17 cellular contexts compared by ENCODE assay signal in the genomic region with DNA sequence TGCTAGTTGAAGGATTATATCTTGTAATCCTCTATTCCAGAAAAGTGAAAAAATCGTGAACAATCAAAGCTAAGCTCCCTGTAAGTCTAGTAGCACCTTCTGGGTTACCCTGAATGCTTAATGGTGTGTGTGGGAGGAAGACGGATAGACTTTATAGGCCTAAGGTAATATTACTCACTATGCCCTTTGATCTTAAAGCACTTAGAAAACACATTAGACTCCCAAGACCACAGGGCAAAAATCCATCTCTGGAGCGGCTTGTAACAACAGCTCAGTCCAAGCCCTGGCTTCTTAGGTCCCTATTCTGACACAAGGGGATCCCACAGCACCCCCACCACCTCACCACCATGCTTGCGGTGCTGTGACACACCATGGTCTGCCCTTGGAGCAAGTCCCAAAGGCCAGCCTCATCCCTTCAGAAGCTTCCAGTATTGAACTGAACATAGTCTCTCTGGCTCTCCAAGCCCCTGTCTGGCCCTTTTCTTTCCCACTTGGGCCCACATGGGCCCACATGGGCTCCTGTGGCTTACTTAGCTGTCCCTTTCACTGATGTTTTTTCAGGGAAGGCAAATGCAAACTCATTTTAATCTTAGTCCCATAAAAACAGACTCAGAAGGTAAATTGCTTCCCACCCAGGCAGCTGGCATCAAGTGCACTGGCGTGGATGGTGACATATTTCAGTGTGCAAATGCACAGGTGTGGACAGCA. TPM values are rescaled to one million over a fixed set of nuclear protein-coding genes. Genes with fewer than 3 reads are reported as not detected.
A peak's percentile ranks its signal among the peaks of the same experiment; 100 is the strongest.
DNase-seq lines count a peak whose midpoint lies in the region; TF ChIP-seq lines count a peak whose summit lies in the region.
"Had no signal": no experiment of that assay in that cellular context is flagged by ENCODE, and none has a peak within 500 bp of the region (broad histone marks: within the 10 kb centered on the region; RNA-seq: fewer than 3 reads in every experiment).

No MANE protein-coding gene starts in this region.

- H3K9me3 ChIP-seq in GM23248 (ENCODE audit: low read depth) (no peaks in the 10 kb centered on the region), duodenal mucosa (ENCODE audit: control insufficient read depth in 1 of 2, low read length in 2 of 2) (no peaks in the 10 kb centered on the region)
- H3K9me3 ChIP-seq: adrenal gland, uterus had no signal

- no peaks in the 10 kb centered on the region for H3K9me2 ChIP-seq in GM23248 (ENCODE audit: insufficient read depth)

- H3K27me3 ChIP-seq in GM23248 (replicated peaks; ENCODE audit: insufficient read depth) (no peaks in the 10 kb centered on the region), duodenal mucosa (ENCODE audit: control insufficient read depth in 1 of 2, insufficient read depth in 2 of 2, low read length in 2 of 2) (no peaks in the 10 kb centered on the region)
- H3K27me3 ChIP-seq: adrenal gland, uterus had no signal

- peaks cover 10% of the 10 kb centered on the region for H3K9me3 Mint-ChIP-seq in nephron progenitor cell
- H3K9me3 Mint-ChIP-seq in activated T-helper 1 cell treated with anti-CD3 and anti-CD28 coated beads, Interleukin-12 subunit alpha, Interleukin-12 subunit beta, Interleukin-2, Interleukin-4 antibody, amounts not matched to agents 30 ng/mL and 10 ng/mL and 1 ng/mL, durations not matched to agents 14 hours and 24 hours and 36 hours, result no peaks in the 10 kb centered on the region
- H3K9me3 Mint-ChIP-seq: activated T-cell treated with anti-CD3 and anti-CD28 coated beads, Interleukin-2, amount 50 U/mL, for 4 hours had no signal

- in situ Hi-C loops in GM23248 (cut with MboI), result no loop called here

- no peak overlapping the region for H3K4me2 ChIP-seq in GM23248 (ENCODE audit: unreplicated experiment)

- no peaks in the 10 kb centered on the region for H3F3A ChIP-seq in GM23248 (ENCODE audit: insufficient read depth)

- intact Hi-C loops in activated T-helper 1 cell treated with anti-CD3 and anti-CD28 coated beads, Interleukin-12 subunit alpha, Interleukin-12 subunit beta, Interleukin-2, Interleukin-4 antibody, amounts not matched to agents 30 ng/mL and 10 ng/mL and 1 ng/mL, durations not matched to agents 14 hours and 24 hours and 36 hours (cut with micrococcal nuclease), result no loop called here

- H3K4me3 ChIP-seq in GM23248 (no peak overlapping the region), duodenal mucosa (ENCODE audit: low read depth in 1 of 2, low read length in 2 of 2) (peak overlapping the region in 1 of 2 donors; percentile 41)
- H3K4me3 ChIP-seq: adrenal gland, uterus had no signal

- peak; percentile 20 for DNase-seq in GM23248
- DNase-seq in NCI-H69 (lab: John Stamatoyannopoulos, UW), result peak; percentile 53
- DNase-seq in nephron progenitor cell, result no peak
- DNase-seq in NCI-H1436 treated with DMSO at 0.1 percent for 48 hours (lab: John Stamatoyannopoulos, UW), result no peak
- no peak for DNase-seq in NCI-H146 (lab: John Stamatoyannopoulos, UW)
- DNase-seq in activated T-helper 1 cell treated with anti-CD3 and anti-CD28 coated beads, Interleukin-12 subunit alpha, Interleukin-12 subunit beta, Interleukin-2, Interleukin-4 antibody, amounts not matched to agents 30 ng/mL and 10 ng/mL and 1 ng/mL, durations not matched to agents 14 hours and 24 hours and 36 hours (ENCODE audit: low spot score), result no peak
- DNase-seq in stimulated activated CD4-positive, alpha-beta T cell treated with anti-CD3 and anti-CD28 coated beads, Interleukin-1b, Interleukin-23, amount 100 ng/mL, for 48 hours, result no peak
- DNase-seq: activated T-cell treated with anti-CD3 and anti-CD28 coated beads, Interleukin-2, amount 50 U/mL, for 4 hours; adrenal gland; cortex of kidney; NCI-H2107; stimulated activated CD4-positive, alpha-beta T cell treated with anti-CD3 and anti-CD28 coated beads, Interleukin-2, amount 100 ng/mL, for 24 hours; uterus had no signal

- peaks cover 5% of the 10 kb centered on the region for H3K36me3 Mint-ChIP-seq in nephron progenitor cell (ENCODE audit: low read depth)
- no peaks in the 10 kb centered on the region for H3K36me3 Mint-ChIP-seq in activated T-helper 1 cell treated with anti-CD3 and anti-CD28 coated beads, Interleukin-12 subunit alpha, Interleukin-12 subunit beta, Interleukin-2, Interleukin-4 antibody, amounts not matched to agents 30 ng/mL and 10 ng/mL and 1 ng/mL, durations not matched to agents 14 hours and 24 hours and 36 hours (ENCODE audit: low read depth)

- 68 to 69% methylated on average over 5 of the region's 5 CpGs for WGBS in GM23248 (ENCODE audit: low coverage in 1 of 2, low lambda C conversion rate in 2 of 2, missing lambda C conversion rate in 2 of 2), 2 experiments

- no peak overlapping the region for H3K27ac ChIP-seq in GM23248
- H3K27ac ChIP-seq in duodenal mucosa (ENCODE audit: low read depth, low read length), result peak overlapping the region; percentile 67
- H3K27ac ChIP-seq: adrenal gland, uterus had no signal

- no peak overlapping the region for H3K4me3 Mint-ChIP-seq in nephron progenitor cell
- H3K4me3 Mint-ChIP-seq in activated T-helper 1 cell treated with anti-CD3 and anti-CD28 coated beads, Interleukin-12 subunit alpha, Interleukin-12 subunit beta, Interleukin-2, Interleukin-4 antibody, amounts not matched to agents 30 ng/mL and 10 ng/mL and 1 ng/mL, durations not matched to agents 14 hours and 24 hours and 36 hours, result no peak overlapping the region
- H3K4me3 Mint-ChIP-seq: activated T-cell treated with anti-CD3 and anti-CD28 coated beads, Interleukin-2, amount 50 U/mL, for 4 hours had no signal

- H3K27me3 Mint-ChIP-seq in nephron progenitor cell (ENCODE audit: low read depth, poor library complexity), result peaks cover 8% of the 10 kb centered on the region
- H3K27me3 Mint-ChIP-seq in activated T-helper 1 cell treated with anti-CD3 and anti-CD28 coated beads, Interleukin-12 subunit alpha, Interleukin-12 subunit beta, Interleukin-2, Interleukin-4 antibody, amounts not matched to agents 30 ng/mL and 10 ng/mL and 1 ng/mL, durations not matched to agents 14 hours and 24 hours and 36 hours (ENCODE audit: insufficient read depth), result peaks cover 12% of the 10 kb centered on the region
- H3K27me3 Mint-ChIP-seq: progenitor cell of endocrine pancreas had no signal

- peak overlapping the region; percentile 55 for H3K27ac Mint-ChIP-seq in nephron progenitor cell
- H3K27ac Mint-ChIP-seq in activated T-helper 1 cell treated with anti-CD3 and anti-CD28 coated beads, Interleukin-12 subunit alpha, Interleukin-12 subunit beta, Interleukin-2, Interleukin-4 antibody, amounts not matched to agents 30 ng/mL and 10 ng/mL and 1 ng/mL, durations not matched to agents 14 hours and 24 hours and 36 hours, result no peak overlapping the region
- H3K27ac Mint-ChIP-seq: progenitor cell of endocrine pancreas had no signal

- H3K36me3 ChIP-seq in GM23248 (ENCODE audit: low read depth), result no peaks in the 10 kb centered on the region
- peaks cover 5 to 8% of the 10 kb centered on the region in 2 donors for H3K36me3 ChIP-seq in duodenal mucosa (ENCODE audit: control insufficient read depth in 1 of 2, insufficient read depth in 2 of 2, low read length in 2 of 2)
- H3K36me3 ChIP-seq: adrenal gland, uterus had no signal

- H3K79me2 ChIP-seq in GM23248 (ENCODE audit: insufficient read depth), result no peaks in the 10 kb centered on the region

- H3K4me1 Mint-ChIP-seq in nephron progenitor cell, result peaks cover 42% of the 10 kb centered on the region
- H3K4me1 Mint-ChIP-seq in activated T-helper 1 cell treated with anti-CD3 and anti-CD28 coated beads, Interleukin-12 subunit alpha, Interleukin-12 subunit beta, Interleukin-2, Interleukin-4 antibody, amounts not matched to agents 30 ng/mL and 10 ng/mL and 1 ng/mL, durations not matched to agents 14 hours and 24 hours and 36 hours (ENCODE audit: low read depth), result no peaks in the 10 kb centered on the region

- H3K9ac ChIP-seq in GM23248 (no peak overlapping the region), duodenal mucosa (ENCODE audit: low read depth in 1 of 2, low read length in 2 of 2) (peak overlapping the region; percentile 33 to 38)

- no peak for TF ChIP-seq CTCF in nephron progenitor cell (IDR thresholded peaks at IDR 0.05)

- peaks cover 12% of the 10 kb centered on the region for H3K4me1 ChIP-seq in GM23248 (ENCODE audit: insufficient read depth)
- peaks cover 41 to 42% of the 10 kb centered on the region in 2 donors for H3K4me1 ChIP-seq in duodenal mucosa (ENCODE audit: control insufficient read depth in 1 of 2, insufficient read depth in 2 of 2, low read length in 2 of 2)
- H3K4me1 ChIP-seq: uterus had no signal

- H2AFZ ChIP-seq in GM23248, result no peak overlapping the region

- no peaks in the 10 kb centered on the region for H4K20me1 ChIP-seq in GM23248 (ENCODE audit: insufficient read depth)

RNA-seq across cellular contexts. Expression of a gene that starts 28.3 kb away (rescaled TPM):
- total RNA-seq in GM23248 (2014; rRNA removed; shearing (Covaris generic)), result 4.2 and 5.2 TPM in 2 replicates
- 2.8 and 3.2 TPM in 2 replicates for polyA plus RNA-seq in GM23248 (2016; fragmentation: Nextera tagmentation; extraction: Ambion mirVana)
- total RNA-seq in activated T-helper 1 cell treated with anti-CD3 and anti-CD28 coated beads, Interleukin-12 subunit alpha, Interleukin-12 subunit beta, Interleukin-2, Interleukin-4 antibody, amounts not matched to agents 30 ng/mL and 10 ng/mL and 1 ng/mL, durations not matched to agents 14 hours and 24 hours and 36 hours, result 0.18 and 0.20 TPM in 2 replicates
- total RNA-seq: mononuclear cell had no signal

RNA-seq across cellular contexts. Expression of a gene that starts 59.1 kb away (rescaled TPM):
- total RNA-seq in GM23248 (2014; rRNA removed; shearing (Covaris generic)), result not detected in 2 replicates
- polyA plus RNA-seq in GM23248 (2016; fragmentation: Nextera tagmentation; extraction: Ambion mirVana), result not detected in 2 replicates
- total RNA-seq in activated T-helper 1 cell treated with anti-CD3 and anti-CD28 coated beads, Interleukin-12 subunit alpha, Interleukin-12 subunit beta, Interleukin-2, Interleukin-4 antibody, amounts not matched to agents 30 ng/mL and 10 ng/mL and 1 ng/mL, durations not matched to agents 14 hours and 24 hours and 36 hours, result not detected in 2 replicates
- total RNA-seq: activated T-cell treated with anti-CD3 and anti-CD28 coated beads, Interleukin-2, amount 50 U/mL, for 4 hours; adrenal gland; mononuclear cell; T-helper 1 cell treated with Interleukin-12 subunit alpha and Interleukin-12 subunit beta and Interleukin-4 antibody, amounts not matched to agents 30 ng/mL and 1 ng/mL, for 36 hours had no signal
- polyA plus RNA-seq: adrenal gland had no signal

Comparison
In these comparisons a context has a peak if more than half of its experiments do, and no peak if none do; other contexts are left out.
1. DNase-seq: peak in GM23248 (single experiment) and NCI-H69 (single experiment); none in nephron progenitor cell (single experiment), NCI-H1436 treated with DMSO at 0.1 percent for 48 hours (single experiment), NCI-H146 (single experiment), activated T-helper 1 cell treated with anti-CD3 and anti-CD28 coated beads, Interleukin-12 subunit alpha, Interleukin-12 subunit beta, Interleukin-2, Interleukin-4 antibody, amounts not matched to agents 30 ng/mL and 10 ng/mL and 1 ng/mL, durations not matched to agents 14 hours and 24 hours and 36 hours (single experiment) and stimulated activated CD4-positive, alpha-beta T cell treated with anti-CD3 and anti-CD28 coated beads, Interleukin-1b, Interleukin-23, amount 100 ng/mL, for 48 hours (single experiment).